ENCODE assay signal across 8 cellular contexts in genomic region chr13:20773194-20774080, GRCh38. TPM values are rescaled to one million over a fixed set of nuclear protein-coding genes. Genes with fewer than 3 reads are reported as not detected.
DNase-seq lines count a peak whose midpoint lies in the region; ATAC-seq and TF ChIP-seq lines count a peak whose summit lies in the region.

EEF1AKMT1 (minus strand) TSS chr13:20773961; CDS start chr13:20757598, 16,363 bp downstream.

- TF ChIP-seq POLR2A in lower leg skin (IDR thresholded peaks at IDR 0.05): peak in 1 of 2 donors; percentile 74

- H3K27ac ChIP-seq in duodenal mucosa (ENCODE audit: low read depth, low read length): peak within 1 kb of the TSS; percentile 93

- DNase-seq in CD14-positive monocyte (ENCODE audit: low spot score) (peak; percentile 90), NCI-H82 (lab: John Stamatoyannopoulos, UW) (peak; percentile 97), lower leg skin (ENCODE audit: low spot score in 2 of 2) (peak; percentile 88 to 99)
- peak; percentile 95 for DNase-seq in activated CD4-positive, alpha-beta memory T cell treated with anti-CD3 and anti-CD28 coated beads, Interleukin-2, amount 10 ng/mL, durations not matched to agents 7 days and 5 days
- peak; percentile 93 to 98 for DNase-seq in stimulated activated CD4-positive, alpha-beta T cell treated with anti-CD3 and anti-CD28 coated beads, Interleukin-4, amount 100 ng/mL, for 4 hours

- H3K9ac ChIP-seq in duodenal mucosa (ENCODE audit: low read depth in 1 of 2, low read length in 2 of 2): peak within 1 kb of the TSS; percentile 77 to 91

- H3K27me3 ChIP-seq in duodenal mucosa (ENCODE audit: control insufficient read depth in 1 of 2, insufficient read depth in 2 of 2, low read length in 2 of 2): no peaks in the 10 kb centered on the region

- WGBS in lower leg skin, 2 donors: 0 to 1% methylated on average over 46 to 49 of the region's 72 CpGs

- H3K9me3 Mint-ChIP-seq in CD14-positive monocyte: peaks cover 2 to 21% (median 11%) of the 10 kb centered on the region in 7 donors
- peaks cover 11% of the 10 kb centered on the region for H3K9me3 Mint-ChIP-seq in activated CD4-positive, alpha-beta memory T cell treated with anti-CD3 and anti-CD28 coated beads, Interleukin-2, amount 10 ng/mL, durations not matched to agents 7 days and 5 days

- POLR2A ChIA-PET in activated CD4-positive, alpha-beta memory T cell treated with anti-CD3 and anti-CD28 coated beads, Interleukin-2, amount 10 ng/mL, durations not matched to agents 7 days and 5 days (lab: Charles Lee): interaction anchor here (0.6 to 2.7 kb wide), 25 partner anchors 8 to 909 kb away, joined by 3 to 16 read pairs (median 4); partner anchors contain the start of genes CRYL1, IL17D, MRPL57 and SKA3

- TF ChIP-seq CTCF in CD14-positive monocyte (IDR thresholded peaks at IDR 0.05) (no peak), lower leg skin (IDR thresholded peaks at IDR 0.05) (no peak)

- peak within 1 kb of the TSS; percentile 78 to 86 for H3K4me3 ChIP-seq in duodenal mucosa (ENCODE audit: low read depth in 1 of 2, low read length in 2 of 2)
- H3K4me3 ChIP-seq in lower leg skin (ENCODE audit: low read depth, poor library complexity, severe bottlenecking): peak within 1 kb of the TSS; percentile 55

- CTCF ChIA-PET in activated CD4-positive, alpha-beta memory T cell treated with anti-CD3 and anti-CD28 coated beads, Interleukin-2, amount 10 ng/mL, durations not matched to agents 7 days and 5 days (lab: Charles Lee): interaction anchor here (1.0 to 1.4 kb wide), 2 partner anchors 281 to 584 kb away, joined by 3 read pairs; no protein-coding TSS in a partner anchor

- H3K27ac Mint-ChIP-seq in CD14-positive monocyte: peak within 1 kb of the TSS; percentile 87 to 98 (median 95)
- H3K27ac Mint-ChIP-seq in activated CD4-positive, alpha-beta memory T cell treated with anti-CD3 and anti-CD28 coated beads, Interleukin-2, amount 10 ng/mL, durations not matched to agents 7 days and 5 days: peak within 1 kb of the TSS; percentile 99

- H3K4me3 Mint-ChIP-seq in CD14-positive monocyte: peak within 1 kb of the TSS; percentile 97
- H3K4me3 Mint-ChIP-seq in activated CD4-positive, alpha-beta memory T cell treated with anti-CD3 and anti-CD28 coated beads, Interleukin-2, amount 10 ng/mL, durations not matched to agents 7 days and 5 days: peak within 1 kb of the TSS; percentile 80

- no peaks in the 10 kb centered on the region for H3K9me3 ChIP-seq in duodenal mucosa (ENCODE audit: control insufficient read depth in 1 of 2, low read length in 2 of 2)

- no peaks in the 10 kb centered on the region for H3K36me3 ChIP-seq in duodenal mucosa (ENCODE audit: control insufficient read depth in 1 of 2, insufficient read depth in 2 of 2, low read length in 2 of 2)

- peaks cover 8 to 10% of the 10 kb centered on the region in 2 donors for H3K4me1 ChIP-seq in duodenal mucosa (ENCODE audit: control insufficient read depth in 1 of 2, insufficient read depth in 2 of 2, low read length in 2 of 2)

- ATAC-seq in GM19438 (IDR thresholded peaks at IDR 0.05; ENCODE audit: low read depth, unreplicated experiment) (peak; percentile 81), HG03571 (IDR thresholded peaks at IDR 0.05; ENCODE audit: unreplicated experiment) (peak; percentile 78)

- intact Hi-C loops in CD14-positive monocyte (cut with micrococcal nuclease): loop anchor here in 1 of 2 donors (5.0 kb wide), 1 partner anchor 829 kb away; the partner anchor contains the start of gene MICU2
- intact Hi-C loops in lower leg skin (cut with DNase I; ENCODE audit: low total_unique reads): no loop called here

- peaks cover 17 to 21% of the 10 kb centered on the region in 2 donors for H3K36me3 Mint-ChIP-seq in CD14-positive monocyte
- H3K36me3 Mint-ChIP-seq in activated CD4-positive, alpha-beta memory T cell treated with anti-CD3 and anti-CD28 coated beads, Interleukin-2, amount 10 ng/mL, durations not matched to agents 7 days and 5 days (ENCODE audit: low read depth): peaks cover 42% of the 10 kb centered on the region

- peaks cover 0 to 5% (median 0%) of the 10 kb centered on the region in 3 donors for H3K27me3 Mint-ChIP-seq in CD14-positive monocyte (ENCODE audit: low read depth in 3 of 3)
- H3K27me3 Mint-ChIP-seq in activated CD4-positive, alpha-beta memory T cell treated with anti-CD3 and anti-CD28 coated beads, Interleukin-2, amount 10 ng/mL, durations not matched to agents 7 days and 5 days: no peaks in the 10 kb centered on the region

- peaks cover 11% of the 10 kb centered on the region for H3K4me1 Mint-ChIP-seq in CD14-positive monocyte
- peaks cover 35% of the 10 kb centered on the region for H3K4me1 Mint-ChIP-seq in activated CD4-positive, alpha-beta memory T cell treated with anti-CD3 and anti-CD28 coated beads, Interleukin-2, amount 10 ng/mL, durations not matched to agents 7 days and 5 days

RNA-seq across cellular contexts. Expression of gene EEF1AKMT1, which starts in this region (rescaled TPM):
- polyA plus RNA-seq in CD14-positive monocyte: 1 to 10 TPM; 4.2 TPM
- 1 to 10 TPM; 7.9 TPM for total RNA-seq in activated CD4-positive, alpha-beta memory T cell treated with anti-CD3 and anti-CD28 coated beads, Interleukin-2, amount 10 ng/mL, durations not matched to agents 7 days and 5 days
- 10 to 100 TPM in 1 of 4 donors, 1 to 10 TPM in 3; 2.6 to 10.8 (median 5.8) TPM for total RNA-seq in lower leg skin

Comparison
In these comparisons a context has a peak if more than half of its experiments do, and no peak if none do; other contexts are left out.
1. Peak in every context shown above with its lines: DNase-seq, ATAC-seq, H3K4me3 ChIP-seq and H3K27ac ChIP-seq.